Comparison of ENCODE assay signal across 25 cellular contexts in the genomic region with DNA sequence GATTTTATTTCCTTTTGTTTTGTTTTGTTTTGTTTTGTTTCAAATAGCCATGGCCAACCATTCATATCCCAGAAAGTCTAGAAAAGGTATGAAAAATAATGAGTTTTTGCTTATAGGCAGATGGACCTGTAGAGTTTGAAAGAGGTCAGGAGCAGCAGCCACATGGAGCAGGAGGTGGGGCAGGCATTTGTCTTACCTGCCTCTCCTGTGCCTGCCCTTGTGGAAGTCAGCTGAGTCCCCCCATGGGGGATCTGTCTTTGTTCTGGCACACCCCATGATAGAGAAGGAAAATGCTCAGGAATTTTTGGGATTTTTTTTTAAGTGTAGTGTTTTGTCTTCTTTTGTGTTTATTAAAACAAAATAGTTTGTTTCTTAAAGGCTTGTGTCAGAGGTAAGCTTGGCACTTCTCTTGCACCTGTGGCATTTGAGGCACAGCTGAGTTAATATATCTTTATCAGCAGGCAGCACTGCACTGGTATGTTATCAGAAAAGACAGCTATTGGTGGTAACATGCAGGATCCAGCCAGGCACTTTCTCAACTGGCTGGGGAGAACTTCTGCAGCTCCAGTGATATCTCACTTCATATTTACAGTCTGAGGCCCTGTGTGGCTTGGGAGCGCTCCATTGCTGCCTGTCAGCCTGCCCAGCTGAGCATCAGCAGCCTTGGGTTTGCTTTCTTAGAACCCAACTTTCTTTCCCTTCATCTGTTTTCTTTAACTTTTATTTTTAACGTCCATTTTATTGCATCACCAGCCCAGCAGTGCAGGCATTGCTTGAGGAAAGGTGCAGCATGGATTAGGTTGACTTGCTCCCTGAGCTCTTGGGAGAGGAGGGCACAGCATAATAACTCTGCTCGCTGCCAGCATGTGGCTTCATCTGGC. TPM values are rescaled to one million over a fixed set of nuclear protein-coding genes. Genes with fewer than 3 reads are reported as not detected.
DNase-seq lines count a peak whose midpoint lies in the region; ATAC-seq, FAIRE-seq and TF ChIP-seq lines count a peak whose summit lies in the region.
"Had no signal": no experiment of that assay in that cellular context is flagged by ENCODE, and none has a peak within 500 bp of the region (broad histone marks: within the 10 kb centered on the region; RNA-seq: fewer than 3 reads in every experiment).

No MANE protein-coding gene starts in this region.

- peak; percentile 81 for FAIRE-seq in K562 (lab: Jason Lieb, UNC)
- FAIRE-seq: GM19239 had no signal

- no peak overlapping the region for H3K4me2 ChIP-seq in Karpas-422 (ENCODE audit: low read depth, low read length, poor library complexity, severe bottlenecking)
- peak overlapping the region; percentile 40 for H3K4me2 ChIP-seq in K562 (ENCODE audit: insufficient read depth, low read length)

- DNase-seq in Karpas-422 (no peak), K562 (ENCODE audit: extremely low read depth in 1 of 4, low spot score in 3 of 4) (peak; percentile 41 to 88 (median 64)), left ventricle myocardium superior (peak; percentile 62), sciatic nerve (ENCODE audit: low spot score) (no peak), upper lobe of left lung (no peak), DMS79 treated with DMSO at 0.1 percent for 48 hours (lab: John Stamatoyannopoulos, UW) (no peak), GM19240 (ENCODE audit: insufficient read length, low spot score) (no peak)
- DNase-seq: activated CD4-positive, alpha-beta T cell treated with anti-CD3 and anti-CD28 coated beads for 1 hour; CD8-positive, alpha-beta T cell; colonic mucosa; DMS79; GM23248; KBM-7; kidney glomerular epithelial cell; naive thymus-derived CD4-positive, alpha-beta T cell; NCI-H2029; NCI-H510A; RPMI8226; stimulated activated CD4-positive, alpha-beta T cell treated with anti-CD3 and anti-CD28 coated beads, Interleukin-2, amount 100 ng/mL, for 24 hours; stimulated activated naive CD4-positive, alpha-beta T cell treated with Interleukin-2 at 50 U/mL for 16 hours; transverse colon had no signal

- TF ChIP-seq POLR2A in K562 (conservative IDR thresholded peaks at IDR 0.05) (no peak), upper lobe of left lung (IDR thresholded peaks at IDR 0.05) (no peak)

- peak; percentile 85 for TF ChIP-seq EP300 in K562 (IDR thresholded peaks at IDR 0.05; ENCODE audit: low read length)
- no peak for TF ChIP-seq EP300 in upper lobe of left lung (IDR thresholded peaks at IDR 0.05)

- ATAC-seq in K562 (peak; percentile 82), left ventricle myocardium superior (peak; percentile 89), sciatic nerve (peak; percentile 53), upper lobe of left lung (ENCODE audit: low FRiP score in 2 of 2) (no peak)
- ATAC-seq: activated naive CD4-positive, alpha-beta T cell treated with anti-CD3 and anti-CD28 coated beads, Interleukin-2, amount 50 U/mL, for 72 hours; CD8-positive, alpha-beta T cell; naive thymus-derived CD4-positive, alpha-beta T cell; SK-N-SH treated with all-trans-retinoic acid at 6 μM for 48 hours had no signal

- TF ChIP-seq RAD21 in K562 (CRISPR knock-in tag; conservative IDR thresholded peaks at IDR 0.05 in 1 of 2, IDR thresholded peaks at IDR 0.05 in 1 of 2) = no peak

- BruUV-seq in K562 (replicated peaks; lab: Mats Ljungman, UMichigan) = no TSS peak

- no peak overlapping the region for H2AFZ ChIP-seq in Karpas-422 (ENCODE audit: low read length)
- no peak overlapping the region for H2AFZ ChIP-seq in K562 (ENCODE audit: low read depth, low read length)
- H2AFZ ChIP-seq: GM23248 had no signal

- H3K9me2 ChIP-seq in Karpas-422 (replicated peaks; ENCODE audit: insufficient read depth, low read length) = no peaks in the 10 kb centered on the region

- in situ Hi-C loops in K562 (cut with MboI) = no loop called here

- no peak overlapping the region for H3K4me3 ChIP-seq in Karpas-422 (ENCODE audit: low read length)
- H3K4me3 ChIP-seq in K562 = no peak overlapping the region
- H3K4me3 ChIP-seq in upper lobe of left lung = no peak overlapping the region
- H3K4me3 ChIP-seq: colonic mucosa, GM23248, skin epidermis, transverse colon had no signal

- H3K9ac ChIP-seq in Karpas-422 (ENCODE audit: low read length) = no peak overlapping the region
- H3K9ac ChIP-seq in K562 (ENCODE audit: insufficient read depth in 1 of 2, low read depth in 2 of 2, low read length in 2 of 2) = peak overlapping the region; percentile 6 to 56; a peak in 1 of 4 replicates
- H3K9ac ChIP-seq: GM23248 had no signal

- no peaks in the 10 kb centered on the region for H3K27me3 ChIP-seq in Karpas-422 (ENCODE audit: low read length)
- no peaks in the 10 kb centered on the region for H3K27me3 ChIP-seq in K562 (ENCODE audit: control insufficient read depth in 2 of 2, insufficient read depth in 2 of 2, low read length in 2 of 2)
- H3K27me3 ChIP-seq in upper lobe of left lung = no peaks in the 10 kb centered on the region
- H3K27me3 ChIP-seq: colonic mucosa, transverse colon had no signal

- POLR2A ChIA-PET in K562 (lab: Yijun Ruan, JAX) = interaction anchor here (0.7 to 3.9 kb wide), 6 partner anchors 7 to 401 kb away, joined by 3 to 20 read pairs (median 6); partner anchors contain the start of gene GCC1

- H3K4me1 ChIP-seq in Karpas-422 (ENCODE audit: low read length) (peaks cover 53% of the 10 kb centered on the region), K562 (replicated peaks in 1 of 2; ENCODE audit: control insufficient read depth in 2 of 2, insufficient read depth in 2 of 2, low read length in 2 of 2) (peaks cover 12 to 44% of the 10 kb centered on the region in 2 experiments), upper lobe of left lung (peaks cover under 1 to 24% (median 7%) of the 10 kb centered on the region in 4 donors)
- H3K4me1 ChIP-seq: colonic mucosa, transverse colon had no signal

- H4K20me1 ChIP-seq in Karpas-422 (ENCODE audit: insufficient read depth, low read depth, low read length) (no peaks in the 10 kb centered on the region), K562 (replicated peaks; ENCODE audit: control insufficient read depth, insufficient read depth, low read length) (no peaks in the 10 kb centered on the region; the same call in 1 of the 2 replicates)

- no peak for TF ChIP-seq CTCF in K562 (IDR thresholded peaks at IDR 0.05 in 2 of 3, conservative IDR thresholded peaks at IDR 0.05 in 1 of 3; ENCODE audit: insufficient read depth in 2 of 3, low read depth in 1 of 3, low read length in 3 of 3)
- TF ChIP-seq CTCF in upper lobe of left lung (IDR thresholded peaks at IDR 0.05) = no peak

- H3K79me2 ChIP-seq in Karpas-422 (ENCODE audit: low read length) (peaks cover 59% of the 10 kb centered on the region), K562 (ENCODE audit: control insufficient read depth, insufficient read depth, low read length) (peaks cover 36% of the 10 kb centered on the region)

- CTCF ChIA-PET in K562 (lab: Yijun Ruan, JAX; ENCODE audit: low intra/inter-chr PET ratio) = no interaction called here

- H3K27ac ChIP-seq in Karpas-422 (ENCODE audit: low read length) (peak overlapping the region; percentile 44), K562 (ENCODE audit: extremely low read depth, low read depth, low read length) (peak overlapping the region; percentile 2; the same call in 1 of the 3 replicates), upper lobe of left lung (no peak overlapping the region)
- H3K27ac ChIP-seq: colonic mucosa, GM23248, skin epidermis, transverse colon had no signal

- 21% methylated on average over 3 of the region's 3 CpGs for WGBS in K562 (ENCODE audit: insufficient coverage, low coverage, missing lambda C conversion rate)
- WGBS in upper lobe of left lung, 2 donors = 72 to 73% methylated on average over 3 of the region's 3 CpGs

- intact Hi-C loops in K562 (cut with micrococcal nuclease) = loop anchor here (5.0 kb wide), 2 partner anchors 95 to 335 kb away; partner anchors contain the start of gene SND1
- intact Hi-C loops in left ventricle myocardium superior (cut with micrococcal nuclease) = no loop called here
- intact Hi-C loops in sciatic nerve (cut with DNase I) = no loop called here

- H3K9me3 ChIP-seq in Karpas-422 (ENCODE audit: low read length) = no peaks in the 10 kb centered on the region
- no peaks in the 10 kb centered on the region for H3K9me3 ChIP-seq in K562 (replicated peaks; ENCODE audit: control insufficient read depth, insufficient read depth, low read depth, low read length)
- H3K9me3 ChIP-seq in upper lobe of left lung = no peaks in the 10 kb centered on the region
- H3K9me3 ChIP-seq: colonic mucosa, transverse colon had no signal

- H3K36me3 ChIP-seq in Karpas-422 (ENCODE audit: insufficient read depth, low read length) (peaks cover 13% of the 10 kb centered on the region; the same call in 1 of the 2 replicates), K562 (ENCODE audit: control insufficient read depth, insufficient read depth, low read length) (peaks cover 55% of the 10 kb centered on the region), upper lobe of left lung (peaks cover 0 to 11% (median 2%) of the 10 kb centered on the region in 4 donors)
- H3K36me3 ChIP-seq: colonic mucosa, transverse colon had no signal

- no peaks in the 10 kb centered on the region for H3K9me1 ChIP-seq in K562 (ENCODE audit: control insufficient read depth, insufficient read depth, low read length)

RNA-seq across cellular contexts. Expression of gene LRRC4, which starts 44.4 kb away (rescaled TPM):
- 39.6 and 52.0 TPM in 2 replicates for total RNA-seq in Karpas-422 (2014; rRNA removed; shearing (Covaris generic); ENCODE audit: low replicate concordance)
- total RNA-seq in K562 (2011; cell fraction: chromatin; rRNA removed; ENCODE audit: low replicate concordance) = not detected in 2 replicates
- not detected in 2 replicates for total RNA-seq in K562 (2011; cell fraction: nucleolus; rRNA removed)
- total RNA-seq in K562 (2011; cell fraction: nucleoplasm; rRNA removed) = not detected in 2 replicates
- total RNA-seq in K562 (2014; rRNA removed) (not detected in 2 replicates), K562 (2014; rRNA removed; fragmentation: Illumina TruSeq; extraction: Trizol) (not detected in 2 replicates), K562 (2015; rRNA removed; fragmentation: Illumina TruSeq; extraction: Trizol) (not detected in 2 replicates), K562 (2021) (0.07 TPM in 1 of 2 replicates, not detected in the other), left ventricle myocardium superior (3.3 TPM), sciatic nerve (14.7 TPM), upper lobe of left lung (10 to 100 TPM in 3 of 6 donors, 1 to 10 TPM in 3; 3.9 to 23.3 (median 11.1) TPM)
- polyA plus RNA-seq in K562 (2011; rRNA removed) (not detected in 2 replicates), K562 (2014; fragmentation: Illumina TruSeq; extraction: Trizol) (not detected in 2 replicates), K562 (2014; fragmentation: Nextera tagmentation; extraction: Ambion mirVana) (under 1 TPM in 1 of 2 experiments, not detected in 1; 0.04 TPM), K562 (2014; rRNA removed) (0.11 TPM in 1 of 2 replicates, not detected in the other)
- polyA plus RNA-seq in K562 (2011; cell fraction: cytosol; rRNA removed) = not detected in 2 replicates
- not detected in 2 replicates for polyA plus RNA-seq in K562 (2011; cell fraction: nucleus; rRNA removed)
- polyA plus RNA-seq in K562 (2012) = 0.07 and 0.21 TPM in 2 replicates
- polyA minus RNA-seq in K562 (2011; rRNA and poly(A)+ RNA removed) = not detected in 2 replicates
- not detected in 2 replicates for polyA minus RNA-seq in K562 (2011; cell fraction: cytosol; rRNA and poly(A)+ RNA removed)
- polyA minus RNA-seq in K562 (2011; cell fraction: nucleus; rRNA and poly(A)+ RNA removed) = not detected in 2 replicates

Comparison
In these comparisons a context has a peak if more than half of its experiments do, and no peak if none do; other contexts are left out.
1. DNase-seq: peak in K562 (4 of 4) and left ventricle myocardium superior (single experiment); none in Karpas-422 (single experiment), sciatic nerve (single experiment), upper lobe of left lung (0 of 2), DMS79 treated with DMSO at 0.1 percent for 48 hours (single experiment) and GM19240 (single experiment).
2. H3K27ac ChIP-seq: peak in Karpas-422 (single experiment) and K562 (single experiment); none in upper lobe of left lung (0 of 4).
3. ATAC-seq: peak in K562 (single experiment), left ventricle myocardium superior (single experiment) and sciatic nerve (single experiment); none in upper lobe of left lung (0 of 2).